8 cellular contexts compared by ENCODE assay signal in genomic region chr1:229848762-229849677, GRCh38.
DNase-seq lines count a peak whose midpoint lies in the region; ATAC-seq, FAIRE-seq and TF ChIP-seq lines count a peak whose summit lies in the region.

No MANE protein-coding gene starts in this region.

- FAIRE-seq in TTC549 (lab: Jason Lieb, UNC) (peak; percentile 65), HepG2 (lab: Jason Lieb, UNC) (peak; percentile 75)

- H3K9me3 ChIP-seq in HepG2 (ENCODE audit: low read length): no peaks in the 10 kb centered on the region

- BruUV-seq in HepG2 (replicated peaks; lab: Mats Ljungman, UMichigan): no TSS peak

- H3K27ac ChIP-seq in HepG2 (ENCODE audit: extremely low read length, insufficient read depth, low read length): no peak overlapping the region

- in situ Hi-C loops in HepG2 (cut with HindIII; ENCODE audit: extremely low pct_ligation_motif_present, low pct_unique_long_range_greater_than_20kb): no loop called here

- peak; percentile 78 for ATAC-seq in HepG2
- no peak for ATAC-seq in GM18511 (IDR thresholded peaks at IDR 0.05; ENCODE audit: unreplicated experiment)
- no peak for ATAC-seq in GM21381 (IDR thresholded peaks at IDR 0.05; ENCODE audit: unreplicated experiment)
- no peak for ATAC-seq in GM19324 (IDR thresholded peaks at IDR 0.05; ENCODE audit: low FRiP score, unreplicated experiment)

- DNase-seq in EL: peak; percentile 13
- peak; percentile 38 for DNase-seq in HepG2 (ENCODE audit: low spot score)
- no peak for DNase-seq in inferior parietal cortex (ENCODE audit: extremely low spot score)

- POLR2A ChIA-PET in HepG2 (lab: Yijun Ruan, JAX): no interaction called here

- TF ChIP-seq POLR2A in HepG2 (IDR thresholded peaks at IDR 0.05; ENCODE audit: insufficient read depth in 1 of 2, low read depth in 2 of 2, low read length in 2 of 2): no peak

- no peak for TF ChIP-seq RAD21 in HepG2 (CRISPR knock-in tag; IDR thresholded peaks at IDR 0.05)

- no peaks in the 10 kb centered on the region for H3K36me3 ChIP-seq in HepG2 (replicated peaks in 1 of 2; ENCODE audit: control insufficient read depth in 1 of 2, insufficient read depth in 2 of 2, low read length in 2 of 2)

- H3K4me3 ChIP-seq in HepG2 (replicated peaks in 1 of 3; ENCODE audit: insufficient read depth in 1 of 3, low read depth in 2 of 3, low read length in 3 of 3): no peak overlapping the region

- TF ChIP-seq CTCF in LNCAP (IDR thresholded peaks at IDR 0.05): peak; percentile 64
- TF ChIP-seq CTCF in HepG2 (CRISPR knock-in tag; IDR thresholded peaks at IDR 0.05): peak; percentile 51

- CTCF ChIA-PET in HepG2 (lab: Yijun Ruan, JAX; ENCODE audit: low intra/inter-chr PET ratio, low total read pairs): interaction anchor here (0.9 kb wide), 1 partner anchor 461 kb away, joined by 3 read pairs; no protein-coding TSS in a partner anchor

- intact Hi-C loops in HepG2 (cut with micrococcal nuclease; ENCODE audit: unreplicated experiment): loop anchor here (10.0 kb wide), 1 partner anchor 134 kb away; no protein-coding TSS in a partner anchor

- H2AFZ ChIP-seq in HepG2 (ENCODE audit: low read length): no peak overlapping the region

- TF ChIP-seq EP300 in HepG2 (IDR thresholded peaks at IDR 0.05; ENCODE audit: low read depth in 2 of 2, low read length in 2 of 2): no peak
- TF ChIP-seq EP300 in HepG2 (CRISPR knock-in tag; IDR thresholded peaks at IDR 0.05; ENCODE audit: borderline replicate concordance): no peak

- no peaks in the 10 kb centered on the region for H3K79me2 ChIP-seq in HepG2 (ENCODE audit: insufficient read depth, low read length)

- no peak overlapping the region for H3K4me2 ChIP-seq in HepG2 (ENCODE audit: low read depth, low read length)

- no peaks in the 10 kb centered on the region for H3K4me1 ChIP-seq in HepG2 (ENCODE audit: insufficient read depth, low read length)

- H3K27me3 ChIP-seq in HepG2 (ENCODE audit: control insufficient read depth in 1 of 2, insufficient read depth in 2 of 2, low read length in 2 of 2): peaks cover 2 to 4% of the 10 kb centered on the region in 2 experiments; a peak in 4 of 5 replicates

- H3K9ac ChIP-seq in HepG2 (ENCODE audit: insufficient read depth, low read depth, low read length): no peak overlapping the region

- 18% methylated on average over 9 of the region's 9 CpGs for WGBS in HepG2 (ENCODE audit: low lambda C conversion rate)

- no peaks in the 10 kb centered on the region for H4K20me1 ChIP-seq in HepG2 (ENCODE audit: insufficient read depth, low read length)

TF ChIP-seq in HepG2, 621 proteins besides CTCF, POLR2A, EP300 and RAD21:
- TF ChIP-seq STAG1 (CRISPR knock-in tag; IDR thresholded peaks at IDR 0.05) (peak; percentile 63), ZNF34 (CRISPR knock-in tag; IDR thresholded peaks at IDR 0.05; ENCODE audit: borderline replicate concordance) (no peak), ATF7 (IDR thresholded peaks at IDR 0.05) (0 out of 2 replicates have a peak, but pooled peaks have one; percentile 23), ATF7 (CRISPR knock-in tag; IDR thresholded peaks at IDR 0.05) (no peak), THAP11 (CRISPR knock-in tag; IDR thresholded peaks at IDR 0.05) (no peak)
